ENCODE assay signal across 3 cellular contexts in the genomic region with DNA sequence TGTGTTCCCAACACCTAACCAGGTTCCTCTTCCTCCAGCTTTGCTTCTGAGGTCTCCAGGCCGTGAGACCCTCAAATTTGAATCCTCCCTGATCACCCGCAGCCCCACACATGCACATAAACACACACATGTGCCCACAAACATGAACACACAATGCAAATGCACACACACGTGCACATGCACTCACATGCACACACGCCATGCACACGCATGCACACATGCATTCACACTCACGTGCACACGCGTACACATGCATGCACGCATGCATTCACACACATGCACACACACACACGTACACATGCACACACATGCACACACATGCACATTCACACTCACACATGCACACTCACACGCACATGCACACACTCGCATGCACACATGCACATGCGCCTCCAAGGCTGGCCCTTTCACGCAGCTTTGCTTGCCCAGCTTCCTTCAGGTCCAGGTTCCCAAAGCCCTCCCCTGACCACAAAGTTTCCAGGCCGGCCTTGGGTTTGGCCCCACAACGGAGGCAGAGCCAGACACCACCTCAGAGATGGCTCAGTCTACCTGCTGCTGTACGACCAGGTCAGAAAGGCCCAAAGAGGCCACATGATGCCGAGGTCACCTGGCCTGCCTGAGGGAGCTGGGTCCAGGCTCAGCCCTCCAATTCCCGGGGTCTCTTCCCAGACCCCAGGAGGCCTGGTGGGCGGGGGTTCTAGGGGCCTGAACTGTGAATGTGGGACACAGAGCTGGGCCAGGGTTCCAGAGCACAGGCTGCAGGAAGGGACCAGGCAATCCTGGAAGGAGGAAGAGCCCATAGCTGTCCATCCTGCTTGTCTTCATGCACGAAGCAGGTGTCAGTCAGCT.
TF ChIP-seq lines count a peak whose summit lies in the region.

No MANE protein-coding gene starts in this region.

TF ChIP-seq in GM23338, 12 proteins besides CTCF, POLR2A, EP300 and RAD21 (continues in another document):
- TF ChIP-seq, protein P1, sequence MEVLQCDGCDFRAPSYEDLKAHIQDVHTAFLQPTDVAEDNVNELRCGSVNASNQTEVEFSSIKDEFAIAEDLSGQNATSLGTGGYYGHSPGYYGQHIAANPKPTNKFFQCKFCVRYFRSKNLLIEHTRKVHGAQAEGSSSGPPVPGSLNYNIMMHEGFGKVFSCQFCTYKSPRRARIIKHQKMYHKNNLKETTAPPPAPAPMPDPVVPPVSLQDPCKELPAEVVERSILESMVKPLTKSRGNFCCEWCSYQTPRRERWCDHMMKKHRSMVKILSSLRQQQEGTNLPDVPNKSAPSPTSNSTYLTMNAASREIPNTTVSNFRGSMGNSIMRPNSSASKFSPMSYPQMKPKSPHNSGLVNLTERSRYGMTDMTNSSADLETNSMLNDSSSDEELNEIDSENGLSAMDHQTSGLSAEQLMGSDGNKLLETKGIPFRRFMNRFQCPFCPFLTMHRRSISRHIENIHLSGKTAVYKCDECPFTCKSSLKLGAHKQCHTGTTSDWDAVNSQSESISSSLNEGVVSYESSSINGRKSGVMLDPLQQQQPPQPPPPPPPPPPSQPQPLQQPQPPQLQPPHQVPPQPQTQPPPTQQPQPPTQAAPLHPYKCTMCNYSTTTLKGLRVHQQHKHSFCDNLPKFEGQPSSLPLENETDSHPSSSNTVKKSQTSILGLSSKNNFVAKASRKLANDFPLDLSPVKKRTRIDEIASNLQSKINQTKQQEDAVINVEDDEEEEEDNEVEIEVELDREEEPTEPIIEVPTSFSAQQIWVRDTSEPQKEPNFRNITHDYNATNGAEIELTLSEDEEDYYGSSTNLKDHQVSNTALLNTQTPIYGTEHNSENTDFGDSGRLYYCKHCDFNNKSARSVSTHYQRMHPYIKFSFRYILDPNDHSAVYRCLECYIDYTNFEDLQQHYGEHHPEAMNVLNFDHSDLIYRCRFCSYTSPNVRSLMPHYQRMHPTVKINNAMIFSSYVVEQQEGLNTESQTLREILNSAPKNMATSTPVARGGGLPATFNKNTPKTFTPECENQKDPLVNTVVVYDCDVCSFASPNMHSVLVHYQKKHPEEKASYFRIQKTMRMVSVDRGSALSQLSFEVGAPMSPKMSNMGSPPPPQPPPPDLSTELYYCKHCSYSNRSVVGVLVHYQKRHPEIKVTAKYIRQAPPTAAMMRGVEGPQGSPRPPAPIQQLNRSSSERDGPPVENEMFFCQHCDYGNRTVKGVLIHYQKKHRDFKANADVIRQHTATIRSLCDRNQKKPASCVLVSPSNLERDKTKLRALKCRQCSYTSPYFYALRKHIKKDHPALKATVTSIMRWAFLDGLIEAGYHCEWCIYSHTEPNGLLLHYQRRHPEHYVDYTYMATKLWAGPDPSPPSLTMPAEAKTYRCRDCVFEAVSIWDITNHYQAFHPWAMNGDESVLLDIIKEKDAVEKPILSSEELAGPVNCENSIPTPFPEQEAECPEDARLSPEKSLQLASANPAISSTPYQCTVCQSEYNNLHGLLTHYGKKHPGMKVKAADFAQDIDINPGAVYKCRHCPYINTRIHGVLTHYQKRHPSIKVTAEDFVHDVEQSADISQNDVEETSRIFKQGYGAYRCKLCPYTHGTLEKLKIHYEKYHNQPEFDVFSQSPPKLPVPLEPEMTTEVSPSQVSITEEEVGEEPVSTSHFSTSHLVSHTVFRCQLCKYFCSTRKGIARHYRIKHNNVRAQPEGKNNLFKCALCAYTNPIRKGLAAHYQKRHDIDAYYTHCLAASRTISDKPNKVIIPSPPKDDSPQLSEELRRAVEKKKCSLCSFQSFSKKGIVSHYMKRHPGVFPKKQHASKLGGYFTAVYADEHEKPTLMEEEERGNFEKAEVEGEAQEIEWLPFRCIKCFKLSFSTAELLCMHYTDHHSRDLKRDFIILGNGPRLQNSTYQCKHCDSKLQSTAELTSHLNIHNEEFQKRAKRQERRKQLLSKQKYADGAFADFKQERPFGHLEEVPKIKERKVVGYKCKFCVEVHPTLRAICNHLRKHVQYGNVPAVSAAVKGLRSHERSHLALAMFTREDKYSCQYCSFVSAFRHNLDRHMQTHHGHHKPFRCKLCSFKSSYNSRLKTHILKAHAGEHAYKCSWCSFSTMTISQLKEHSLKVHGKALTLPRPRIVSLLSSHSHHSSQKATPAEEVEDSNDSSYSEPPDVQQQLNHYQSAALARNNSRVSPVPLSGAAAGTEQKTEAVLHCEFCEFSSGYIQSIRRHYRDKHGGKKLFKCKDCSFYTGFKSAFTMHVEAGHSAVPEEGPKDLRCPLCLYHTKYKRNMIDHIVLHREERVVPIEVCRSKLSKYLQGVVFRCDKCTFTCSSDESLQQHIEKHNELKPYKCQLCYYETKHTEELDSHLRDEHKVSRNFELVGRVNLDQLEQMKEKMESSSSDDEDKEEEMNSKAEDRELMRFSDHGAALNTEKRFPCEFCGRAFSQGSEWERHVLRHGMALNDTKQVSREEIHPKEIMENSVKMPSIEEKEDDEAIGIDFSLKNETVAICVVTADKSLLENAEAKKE (CRISPR knock-in tag; IDR thresholded peaks at IDR 0.05): no peak

TF ChIP-seq in HEK293, 187 proteins besides CTCF, POLR2A, EP300 and RAD21:
- TF ChIP-seq, protein P2, sequence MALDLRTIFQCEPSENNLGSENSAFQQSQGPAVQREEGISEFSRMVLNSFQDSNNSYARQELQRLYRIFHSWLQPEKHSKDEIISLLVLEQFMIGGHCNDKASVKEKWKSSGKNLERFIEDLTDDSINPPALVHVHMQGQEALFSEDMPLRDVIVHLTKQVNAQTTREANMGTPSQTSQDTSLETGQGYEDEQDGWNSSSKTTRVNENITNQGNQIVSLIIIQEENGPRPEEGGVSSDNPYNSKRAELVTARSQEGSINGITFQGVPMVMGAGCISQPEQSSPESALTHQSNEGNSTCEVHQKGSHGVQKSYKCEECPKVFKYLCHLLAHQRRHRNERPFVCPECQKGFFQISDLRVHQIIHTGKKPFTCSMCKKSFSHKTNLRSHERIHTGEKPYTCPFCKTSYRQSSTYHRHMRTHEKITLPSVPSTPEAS (tag by site-specific recombination; IDR thresholded peaks at IDR 0.05): peak; percentile 52
- TF ChIP-seq ZNF639 (tag by site-specific recombination; IDR thresholded peaks at IDR 0.05): no peak

TF ChIP-seq in K562, 482 proteins besides CTCF, POLR2A, EP300 and RAD21:
- TF ChIP-seq SIN3B (IDR thresholded peaks at IDR 0.05; ENCODE audit: low read depth) (no peak), MAX (CRISPR knock-in tag; IDR thresholded peaks at IDR 0.05) (peak; percentile 10; the same call in 1 of the 2 replicates), GTF2F1 (IDR thresholded peaks at IDR 0.05; ENCODE audit: low read depth, low read length) (no peak), DACH1 (IDR thresholded peaks at IDR 0.05; ENCODE audit: partially characterized antibody) (no peak), KDM1A (IDR thresholded peaks at IDR 0.05) (peak in 1 of 2 experiments; percentile 68; a peak in 1 of 4 replicates), CREM (IDR thresholded peaks at IDR 0.05; ENCODE audit: low read depth) (no peak), CSDE1 (IDR thresholded peaks at IDR 0.05) (no peak), PCBP2 (IDR thresholded peaks at IDR 0.05; ENCODE audit: low read depth, low read length, poor library complexity, severe bottlenecking) (no peak), NBN (IDR thresholded peaks at IDR 0.05; ENCODE audit: low read depth) (no peak), AFF4 (CRISPR knock-in tag; IDR thresholded peaks at IDR 0.05) (no peak), CCNT2 (IDR thresholded peaks at IDR 0.05; ENCODE audit: borderline replicate concordance, extremely low read depth, insufficient read length, low read depth, low read length) (no peak), STAT5A (IDR thresholded peaks at IDR 0.05; ENCODE audit: borderline replicate concordance, low read length) (no peak)
- TF ChIP-seq, protein P3, sequence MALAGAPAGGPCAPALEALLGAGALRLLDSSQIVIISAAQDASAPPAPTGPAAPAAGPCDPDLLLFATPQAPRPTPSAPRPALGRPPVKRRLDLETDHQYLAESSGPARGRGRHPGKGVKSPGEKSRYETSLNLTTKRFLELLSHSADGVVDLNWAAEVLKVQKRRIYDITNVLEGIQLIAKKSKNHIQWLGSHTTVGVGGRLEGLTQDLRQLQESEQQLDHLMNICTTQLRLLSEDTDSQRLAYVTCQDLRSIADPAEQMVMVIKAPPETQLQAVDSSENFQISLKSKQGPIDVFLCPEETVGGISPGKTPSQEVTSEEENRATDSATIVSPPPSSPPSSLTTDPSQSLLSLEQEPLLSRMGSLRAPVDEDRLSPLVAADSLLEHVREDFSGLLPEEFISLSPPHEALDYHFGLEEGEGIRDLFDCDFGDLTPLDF (CRISPR knock-in tag; IDR thresholded peaks at IDR 0.05): no peak
- TF ChIP-seq, protein P4, sequence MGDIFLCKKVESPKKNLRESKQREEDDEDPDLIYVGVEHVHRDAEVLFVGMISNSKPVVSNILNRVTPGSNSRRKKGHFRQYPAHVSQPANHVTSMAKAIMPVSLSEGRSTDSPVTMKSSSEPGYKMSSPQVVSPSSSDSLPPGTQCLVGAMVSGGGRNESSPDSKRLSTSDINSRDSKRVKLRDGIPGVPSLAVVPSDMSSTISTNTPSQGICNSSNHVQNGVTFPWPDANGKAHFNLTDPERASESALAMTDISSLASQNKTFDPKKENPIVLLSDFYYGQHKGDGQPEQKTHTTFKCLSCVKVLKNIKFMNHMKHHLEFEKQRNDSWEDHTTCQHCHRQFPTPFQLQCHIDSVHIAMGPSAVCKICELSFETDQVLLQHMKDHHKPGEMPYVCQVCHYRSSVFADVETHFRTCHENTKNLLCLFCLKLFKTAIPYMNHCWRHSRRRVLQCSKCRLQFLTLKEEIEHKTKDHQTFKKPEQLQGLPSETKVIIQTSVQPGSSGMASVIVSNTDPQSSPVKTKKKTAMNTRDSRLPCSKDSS (IDR thresholded peaks at IDR 0.05; ENCODE audit: low read depth, partially characterized antibody): no peak
TF ChIP-seq in K562: peak in this region for 2.
